Comparison of ENCODE assay signal across 24 cellular contexts in genomic region chr9:115085773-115086377, GRCh38. TPM values are rescaled to one million over a fixed set of nuclear protein-coding genes. Genes with fewer than 3 reads are reported as not detected.
DNase-seq lines count a peak whose midpoint lies in the region; ATAC-seq, FAIRE-seq and TF ChIP-seq lines count a peak whose summit lies in the region.
"Had no signal": no experiment of that assay in that cellular context is flagged by ENCODE, and none has a peak within 500 bp of the region (broad histone marks: within the 10 kb centered on the region; RNA-seq: fewer than 3 reads in every experiment).

No MANE protein-coding gene starts in this region.

- no peak overlapping the region for H2AFZ ChIP-seq in H1 (ENCODE audit: low read length)

- no peak overlapping the region for H4K5ac ChIP-seq in H1 (ENCODE audit: insufficient read length, low read depth, low read length)

- POLR2A ChIA-PET in H1 (lab: Charles Lee; ENCODE audit: partially characterized antibody): no interaction called here

- CTCF ChIA-PET in H1 (lab: Charles Lee; ENCODE audit: partially characterized antibody): no interaction called here

- H3K18ac ChIP-seq in H1 (ENCODE audit: extremely low read depth, low read length): no peak overlapping the region

- H3K27ac ChIP-seq in H1 (ENCODE audit: low read depth, low read length) (no peak overlapping the region), rectal smooth muscle tissue (ENCODE audit: low read depth, low read length) (peak overlapping the region; percentile 74), upper lobe of right lung (no peak overlapping the region)
- H3K27ac ChIP-seq: 22Rv1, HL-60, SJCRH30 had no signal

- H4K20me1 ChIP-seq in H1 (replicated peaks in 1 of 2; ENCODE audit: control insufficient read depth in 1 of 2, insufficient read depth in 2 of 2, low read length in 2 of 2): no peaks in the 10 kb centered on the region

- peak overlapping the region in 1 of 2 donors; percentile 19 for H3K27ac Mint-ChIP-seq in activated naive CD4-positive, alpha-beta T cell treated with anti-CD3 and anti-CD28 coated beads, Interleukin-2, amount 50 U/mL, for 72 hours
- H3K27ac Mint-ChIP-seq: CD8-positive, alpha-beta memory T cell had no signal

- no peaks in the 10 kb centered on the region for H3K9me3 ChIP-seq in H1 (ENCODE audit: insufficient read depth in 2 of 2, low read depth in 1 of 2, low read length in 1 of 2)
- H3K9me3 ChIP-seq in upper lobe of right lung: no peaks in the 10 kb centered on the region
- H3K9me3 ChIP-seq: SJCRH30 had no signal

- H3K9ac ChIP-seq in H1 (replicated peaks in 1 of 4; ENCODE audit: extremely low read depth in 1 of 4, low read depth in 3 of 4, low read length in 3 of 4) (no peak overlapping the region), rectal smooth muscle tissue (ENCODE audit: low read length) (no peak overlapping the region)

- H3K4ac ChIP-seq in H1 (replicated peaks; ENCODE audit: insufficient read length, low read depth, low read length): no peak overlapping the region

- no peak overlapping the region for H3K56ac ChIP-seq in H1 (replicated peaks; ENCODE audit: insufficient read length, low read depth, low read length)

- FAIRE-seq in H1 (lab: Jason Lieb, UNC): no peak

- H2BK5ac ChIP-seq in H1 (ENCODE audit: low read depth, low read length): no peak overlapping the region

- peak overlapping the region; percentile 12; the same call in 1 of the 2 replicates for H2BK15ac ChIP-seq in H1 (ENCODE audit: low read length)

- H3K9me3 Mint-ChIP-seq in activated naive CD4-positive, alpha-beta T cell treated with anti-CD3 and anti-CD28 coated beads, Interleukin-2, amount 50 U/mL, for 72 hours: no peaks in the 10 kb centered on the region
- H3K9me3 Mint-ChIP-seq: CD8-positive, alpha-beta memory T cell had no signal

- no peaks in the 10 kb centered on the region for H3K36me3 Mint-ChIP-seq in activated naive CD4-positive, alpha-beta T cell treated with anti-CD3 and anti-CD28 coated beads, Interleukin-2, amount 50 U/mL, for 72 hours
- H3K36me3 Mint-ChIP-seq: CD8-positive, alpha-beta memory T cell had no signal

- no peaks in the 10 kb centered on the region for H3K79me1 ChIP-seq in H1 (ENCODE audit: low read depth, low read length)

- TF ChIP-seq POLR2A in H1 (IDR thresholded peaks at IDR 0.05; ENCODE audit: control extremely low read depth in 1 of 2, low read depth in 2 of 2, low read length in 2 of 2): no peak

- H3K79me2 ChIP-seq in H1 (ENCODE audit: control insufficient read depth in 1 of 2, insufficient read depth in 2 of 2, low read length in 2 of 2): no peaks in the 10 kb centered on the region

- intact Hi-C loops in upper lobe of right lung (cut with DNase I): no loop called here

- no peak overlapping the region for H4K8ac ChIP-seq in H1 (ENCODE audit: extremely low read depth, insufficient read depth, low read length)

- H3K14ac ChIP-seq in H1 (ENCODE audit: insufficient read length): no peak overlapping the region

- TF ChIP-seq EP300 in H1 (IDR thresholded peaks at IDR 0.05; ENCODE audit: borderline replicate concordance in 1 of 2, low read depth in 2 of 2, low read length in 2 of 2): no peak

- H3K23me2 ChIP-seq in H1 (ENCODE audit: low read depth, low read length): no peaks in the 10 kb centered on the region

- ATAC-seq in upper lobe of right lung: no peak
- no peak for ATAC-seq in activated naive CD4-positive, alpha-beta T cell treated with anti-CD3 and anti-CD28 coated beads, Interleukin-2, amount 50 U/mL, for 72 hours

- no peaks in the 10 kb centered on the region for H3K36me3 ChIP-seq in H1 (ENCODE audit: control insufficient read depth in 2 of 4, insufficient read depth in 4 of 4, low read length in 3 of 4)
- peaks cover 25% of the 10 kb centered on the region for H3K36me3 ChIP-seq in rectal smooth muscle tissue (ENCODE audit: control insufficient read depth, insufficient read depth, low read length)
- no peaks in the 10 kb centered on the region for H3K36me3 ChIP-seq in upper lobe of right lung

- peak overlapping the region; percentile 55; the same call in 1 of the 2 replicates for H2AK5ac ChIP-seq in H1 (ENCODE audit: low read depth, low read length)

- no peak overlapping the region for H2BK20ac ChIP-seq in H1 (ENCODE audit: low read length)

- TF ChIP-seq CTCF in H1 (IDR thresholded peaks at IDR 0.05; ENCODE audit: control extremely low read depth in 1 of 3, insufficient read depth in 1 of 3, low read depth in 1 of 3, low read length in 3 of 3): no peak
- TF ChIP-seq CTCF in upper lobe of right lung (IDR thresholded peaks at IDR 0.05): no peak

- H3K4me2 ChIP-seq in H1 (ENCODE audit: insufficient read depth in 1 of 2, low read depth in 2 of 2, low read length in 2 of 2): no peak overlapping the region

- WGBS in H1 (ENCODE audit: extremely low coverage in 1 of 2, insufficient coverage in 1 of 2, insufficient read length in 1 of 2, insufficient replicate concordance in 2 of 2, low coverage in 1 of 2, low lambda C conversion rate in 2 of 2, missing lambda C conversion rate in 1 of 2), 2 experiments: 93% methylated on average over 22 of the region's 22 CpGs; no CpG with 5 or more reads in 1 of the 2 experiments

- H4K91ac ChIP-seq in H1 (replicated peaks; ENCODE audit: insufficient read length, low read length): no peak overlapping the region

- no peak overlapping the region for H3K4me3 ChIP-seq in H1 (ENCODE audit: extremely low read depth in 1 of 4, insufficient read depth in 2 of 4, low read depth in 3 of 4, low read length in 4 of 4)
- H3K4me3 ChIP-seq in rectal smooth muscle tissue (ENCODE audit: low read length): no peak overlapping the region
- H3K4me3 ChIP-seq in upper lobe of right lung: no peak overlapping the region
- H3K4me3 ChIP-seq: SJCRH30 had no signal

- no peaks in the 10 kb centered on the region for H3K27me3 ChIP-seq in H1 (replicated peaks in 1 of 4; ENCODE audit: control insufficient read depth in 3 of 4, extremely low read depth in 1 of 4, insufficient read depth in 3 of 4, low read length in 3 of 4)
- no peaks in the 10 kb centered on the region for H3K27me3 ChIP-seq in rectal smooth muscle tissue (ENCODE audit: control insufficient read depth, insufficient read depth, low read length)
- no peaks in the 10 kb centered on the region for H3K27me3 ChIP-seq in upper lobe of right lung
- H3K27me3 ChIP-seq: SJCRH30 had no signal

- DNase-seq in DMS53 (lab: John Stamatoyannopoulos, UW) (peak; percentile 5), DMS53 treated with DMSO at 0.1 percent for 48 hours (lab: John Stamatoyannopoulos, UW; ENCODE audit: unreplicated experiment) (no peak), H1 (ENCODE audit: low read depth in 1 of 2, low spot score in 2 of 2) (no peak), upper lobe of right lung (peak; percentile 52), NCI-H146 treated with DMSO at 0.1 percent for 48 hours (lab: John Stamatoyannopoulos, UW; ENCODE audit: unreplicated experiment) (no peak), SK-N-DZ (ENCODE audit: low spot score) (no peak)
- DNase-seq in activated naive CD4-positive, alpha-beta T cell treated with anti-CD3 and anti-CD28 coated beads, Interleukin-2, amount 50 U/mL, for 72 hours (ENCODE audit: low spot score in 2 of 2): no peak
- DNase-seq: ACHN; Calu3; CD8-positive, alpha-beta memory T cell; EL; H7; NCI-H1105; NCI-H1694; NCI-H2081; NCI-H2171; NCI-H345; NCI-H524; NCI-H774; NK-92 treated with Interleukin-12 subunit alpha and Interleukin-12 subunit beta, amount 100 ng/mL, for 24 hours; SJCRH30 had no signal

- no peak overlapping the region; the same call in 1 of the 2 replicates for H2BK12ac ChIP-seq in H1 (ENCODE audit: low read depth, low read length)

- TF ChIP-seq RAD21 in H1 (IDR thresholded peaks at IDR 0.05 in 1 of 2, conservative IDR thresholded peaks at IDR 0.05 in 1 of 2; ENCODE audit: low read depth in 2 of 2, low read length in 2 of 2): no peak

- H3K23ac ChIP-seq in H1 (ENCODE audit: insufficient read length): no peak overlapping the region

- H3K4me1 ChIP-seq in H1 (replicated peaks in 1 of 4; ENCODE audit: control insufficient read depth in 3 of 4, insufficient read depth in 4 of 4, low read length in 3 of 4) (no peaks in the 10 kb centered on the region; a peak in 1 of 7 replicates), rectal smooth muscle tissue (ENCODE audit: control insufficient read depth, insufficient read depth, low read length) (peaks cover 17% of the 10 kb centered on the region), upper lobe of right lung (no peaks in the 10 kb centered on the region)
- H3K4me1 ChIP-seq: SJCRH30 had no signal

- H2BK120ac ChIP-seq in H1 (replicated peaks; ENCODE audit: low read depth, low read length): no peak overlapping the region

TF ChIP-seq in H1, 55 proteins besides CTCF, POLR2A, EP300 and RAD21 (continues in another document):
- no peak for TF ChIP-seq CBX5 (IDR thresholded peaks at IDR 0.05; ENCODE audit: low read depth, low read length)
- TF ChIP-seq CHD2 (IDR thresholded peaks at IDR 0.05; ENCODE audit: low read length): no peak
- TF ChIP-seq CEBPB (IDR thresholded peaks at IDR 0.05; ENCODE audit: low read depth, low read length): no peak
- TF ChIP-seq GTF2F1 (IDR thresholded peaks at IDR 0.05; ENCODE audit: borderline replicate concordance, low read depth, low read length): no peak
- no peak for TF ChIP-seq SIRT6 (IDR thresholded peaks at IDR 0.05; ENCODE audit: low read length)
- no peak for TF ChIP-seq HDAC6 (IDR thresholded peaks at IDR 0.05; ENCODE audit: low read depth, low read length)
- TF ChIP-seq YY1 (IDR thresholded peaks at IDR 0.05; ENCODE audit: low read depth, low read length): no peak
- TF ChIP-seq, protein P1, sequence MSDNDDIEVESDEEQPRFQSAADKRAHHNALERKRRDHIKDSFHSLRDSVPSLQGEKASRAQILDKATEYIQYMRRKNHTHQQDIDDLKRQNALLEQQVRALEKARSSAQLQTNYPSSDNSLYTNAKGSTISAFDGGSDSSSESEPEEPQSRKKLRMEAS (IDR thresholded peaks at IDR 0.05): no peak
- TF ChIP-seq SUZ12 (IDR thresholded peaks at IDR 0.05; ENCODE audit: low read length): no peak
- TF ChIP-seq CBX8 (IDR thresholded peaks at IDR 0.05; ENCODE audit: borderline replicate concordance, low read depth, low read length): no peak

RNA-seq across cellular contexts. Expression of gene TNC, which starts 32.1 kb away (rescaled TPM):
- 11.2 and 11.4 TPM in 2 replicates for total RNA-seq in H1 (2021; fragmentation: NEBNext Ultra II Directional; extraction: Animal tissue kit (Norgen Biotek cat#: 25700))
- polyA plus RNA-seq in H1 (2011; rRNA removed): 5.5 and 6.2 TPM in 2 replicates
- 4.6 TPM for polyA plus RNA-seq in H1 (2011; cell fraction: cytosol; rRNA removed)
- 11.0 TPM for polyA plus RNA-seq in H1 (2011; cell fraction: nucleus; rRNA removed)
- polyA plus RNA-seq in H1 (2012, experiment 1 of 2): 2.6 to 4.0 TPM (median 3.3 TPM) in 4 replicates
- polyA plus RNA-seq in H1 (2012, experiment 2 of 2): 1.7 TPM
- 23.7 TPM for polyA plus RNA-seq in H1 (2013, experiment 1 of 2)
- 17.7 TPM for polyA plus RNA-seq in H1 (2013, experiment 2 of 2)
- 5.0 and 7.3 TPM in 2 replicates for polyA minus RNA-seq in H1 (2011; rRNA and poly(A)+ RNA removed)
- 4.8 TPM for polyA minus RNA-seq in H1 (2011; cell fraction: cytosol; rRNA and poly(A)+ RNA removed)
- 4.1 TPM for polyA minus RNA-seq in H1 (2011; cell fraction: nucleus; rRNA and poly(A)+ RNA removed)
- total RNA-seq in upper lobe of right lung: 52.9 TPM
- polyA plus RNA-seq in SK-N-DZ (2014; cell fraction: cytosol; rRNA removed): not detected in 2 replicates
- polyA plus RNA-seq in SK-N-DZ (2014; cell fraction: nucleus; rRNA removed): 0.06 and 0.13 TPM in 2 replicates
- total RNA-seq in activated naive CD4-positive, alpha-beta T cell treated with anti-CD3 and anti-CD28 coated beads, Interleukin-2, amount 50 U/mL, for 72 hours: not detected
- polyA plus RNA-seq: CD8-positive, alpha-beta memory T cell had no signal

Comparison
In these comparisons a context has a peak if more than half of its experiments do, and no peak if none do; other contexts are left out.
1. DNase-seq: peak in DMS53 (single experiment) and upper lobe of right lung (single experiment); none in DMS53 treated with DMSO at 0.1 percent for 48 hours (single experiment), H1 (0 of 2), NCI-H146 treated with DMSO at 0.1 percent for 48 hours (single experiment), SK-N-DZ (single experiment) and activated naive CD4-positive, alpha-beta T cell treated with anti-CD3 and anti-CD28 coated beads, Interleukin-2, amount 50 U/mL, for 72 hours (0 of 2).
2. RNA of gene TNC, which starts 32.1 kb away (total RNA-seq): 52.9 TPM in upper lobe of right lung (single experiment) and 11.2 to 11.4 TPM in H1; not detected in activated naive CD4-positive, alpha-beta T cell treated with anti-CD3 and anti-CD28 coated beads, Interleukin-2, amount 50 U/mL, for 72 hours; every median in the first group is over 10 times any median in the second.